Comparison of ENCODE assay signal across 27 cellular contexts in genomic region chr13:71602327-71602726, GRCh38.
DNase-seq lines count a peak whose midpoint lies in the region; ATAC-seq and TF ChIP-seq lines count a peak whose summit lies in the region.
"Had no signal": no experiment of that assay in that cellular context is flagged by ENCODE, and none has a peak within 500 bp of the region (broad histone marks: within the 10 kb centered on the region; RNA-seq: fewer than 3 reads in every experiment).

No MANE protein-coding gene starts in this region.

- ATAC-seq in left lung = no peak
- no peak for ATAC-seq in activated CD8-positive, alpha-beta T cell treated with anti-CD3 and anti-CD28 coated beads for 36 hours
- ATAC-seq: mucosa of descending colon, natural killer cell, Panc1, T-cell had no signal

- no peak overlapping the region for H3K27ac Mint-ChIP-seq in activated CD8-positive, alpha-beta T cell treated with anti-CD3 and anti-CD28 coated beads for 36 hours
- H3K27ac Mint-ChIP-seq: CD8-positive, alpha-beta memory T cell; natural killer cell; T-cell had no signal

- H3K9me3 ChIP-seq in left lung = no peaks in the 10 kb centered on the region
- H3K9me3 ChIP-seq: mucosa of descending colon, tibial artery, vagina had no signal

- POLR2A ChIA-PET in activated CD8-positive, alpha-beta T cell treated with anti-CD3 and anti-CD28 coated beads for 36 hours (lab: Charles Lee) = no interaction called here

- intact Hi-C loops in left lung (cut with DNase I) = no loop called here
- intact Hi-C loops in activated CD8-positive, alpha-beta T cell treated with anti-CD3 and anti-CD28 coated beads for 36 hours (cut with micrococcal nuclease) = no loop called here

- CTCF ChIA-PET in activated CD8-positive, alpha-beta T cell treated with anti-CD3 and anti-CD28 coated beads for 36 hours (lab: Charles Lee) = no interaction called here

- H3K36me3 Mint-ChIP-seq in activated CD8-positive, alpha-beta T cell treated with anti-CD3 and anti-CD28 coated beads for 36 hours (ENCODE audit: low read depth) = no peaks in the 10 kb centered on the region
- H3K36me3 Mint-ChIP-seq: CD8-positive, alpha-beta memory T cell; natural killer cell; T-cell had no signal

- DNase-seq in NCI-H1105 treated with DMSO at 0.1 percent for 48 hours (lab: John Stamatoyannopoulos, UW) (peak; percentile 73), NCI-H2081 treated with DMSO at 0.1 percent for 48 hours (lab: John Stamatoyannopoulos, UW) (peak; percentile 15), NCI-H82 (lab: John Stamatoyannopoulos, UW) (peak; percentile 61), left kidney (ENCODE audit: low read depth, low spot score) (peak; percentile 20), left lung (no peak)
- DNase-seq in activated effector memory CD4-positive, alpha-beta T cell treated with anti-CD3 and anti-CD28 coated beads, Interleukin-2, amount 50 U/mL, for 16 hours = no peak
- no peak for DNase-seq in activated CD8-positive, alpha-beta T cell treated with anti-CD3 and anti-CD28 coated beads for 36 hours
- DNase-seq: activated CD4-positive, alpha-beta T cell treated with anti-CD3 and anti-CD28 coated beads for 48 hours; activated T-cell treated with anti-CD3 and anti-CD28 coated beads, Interleukin-2, amount 50 U/mL, for 1 hour; caudate nucleus; CD8-positive, alpha-beta memory T cell; dermis blood vessel endothelial cell; foreskin melanocyte; GOT3; Karpas-422; mammary epithelial cell; mucosa of descending colon; natural killer cell; NCI-H510A; nucleus accumbens; SHP77; stimulated activated CD4-positive, alpha-beta T cell treated with anti-CD3 and anti-CD28 coated beads, Interleukin-4, amount 100 ng/mL, for 24 hours; T-cell; tibial artery; WERI-Rb-1 had no signal

- no peaks in the 10 kb centered on the region for H3K27me3 ChIP-seq in left lung
- H3K27me3 ChIP-seq: tibial artery, vagina had no signal

- H3K36me3 ChIP-seq in left lung = no peaks in the 10 kb centered on the region
- H3K36me3 ChIP-seq: tibial artery, vagina, WERI-Rb-1 had no signal

- no peaks in the 10 kb centered on the region for H3K27me3 Mint-ChIP-seq in activated CD8-positive, alpha-beta T cell treated with anti-CD3 and anti-CD28 coated beads for 36 hours
- H3K27me3 Mint-ChIP-seq: CD8-positive, alpha-beta memory T cell; T-cell had no signal

- TF ChIP-seq CTCF in left lung (IDR thresholded peaks at IDR 0.05) = no peak
- TF ChIP-seq CTCF in activated CD8-positive, alpha-beta T cell treated with anti-CD3 and anti-CD28 coated beads for 36 hours (IDR thresholded peaks at IDR 0.05) = no peak

- H3K4me1 ChIP-seq in left lung = no peaks in the 10 kb centered on the region
- H3K4me1 ChIP-seq: tibial artery, vagina had no signal

- no peak overlapping the region for H3K27ac ChIP-seq in left lung
- H3K27ac ChIP-seq: tibial artery, vagina, WERI-Rb-1 had no signal

- H3K4me3 Mint-ChIP-seq in activated CD8-positive, alpha-beta T cell treated with anti-CD3 and anti-CD28 coated beads for 36 hours = no peak overlapping the region
- H3K4me3 Mint-ChIP-seq: CD8-positive, alpha-beta memory T cell; natural killer cell; T-cell had no signal

- no peaks in the 10 kb centered on the region for H3K4me1 Mint-ChIP-seq in activated CD8-positive, alpha-beta T cell treated with anti-CD3 and anti-CD28 coated beads for 36 hours (ENCODE audit: low read depth)
- H3K4me1 Mint-ChIP-seq: CD8-positive, alpha-beta memory T cell; natural killer cell; T-cell had no signal

- no peak overlapping the region for H3K4me3 ChIP-seq in left lung
- H3K4me3 ChIP-seq: mucosa of descending colon, tibial artery, vagina had no signal

- no peaks in the 10 kb centered on the region for H3K9me3 Mint-ChIP-seq in activated CD8-positive, alpha-beta T cell treated with anti-CD3 and anti-CD28 coated beads for 36 hours

Comparison
In these comparisons a context has a peak if more than half of its experiments do, and no peak if none do; other contexts are left out.
1. DNase-seq: peak in NCI-H1105 treated with DMSO at 0.1 percent for 48 hours (single experiment), NCI-H2081 treated with DMSO at 0.1 percent for 48 hours (single experiment), NCI-H82 (single experiment) and left kidney (single experiment); none in left lung (0 of 2), activated effector memory CD4-positive, alpha-beta T cell treated with anti-CD3 and anti-CD28 coated beads, Interleukin-2, amount 50 U/mL, for 16 hours (single experiment) and activated CD8-positive, alpha-beta T cell treated with anti-CD3 and anti-CD28 coated beads for 36 hours (single experiment).